ENCODE assay signal across 5 cellular contexts in genomic region chr2:70101686-70102085, GRCh38. TPM values are rescaled to one million over a fixed set of nuclear protein-coding genes. Genes with fewer than 3 reads are reported as not detected.
A peak's percentile ranks its signal among the peaks of the same experiment; 100 is the strongest.
DNase-seq lines count a peak whose midpoint lies in the region; ATAC-seq, FAIRE-seq and TF ChIP-seq lines count a peak whose summit lies in the region.
"Not testable (repeated sequence)": the region's sequence is repeated elsewhere in the genome, so short reads cannot be mapped to it uniquely, and the experiment has no call there.

No MANE protein-coding gene starts in this region.

- not testable (repeated sequence) for TF ChIP-seq CTCF in Peyer's patch (IDR thresholded peaks at IDR 0.05); GM12878 (IDR thresholded peaks at IDR 0.05 in 2 of 3, conservative IDR thresholded peaks at IDR 0.05 in 1 of 3; ENCODE audit: control insufficient read depth in 2 of 3, extremely low read depth in 1 of 3, insufficient read depth in 1 of 3, low read depth in 3 of 3, low read length in 3 of 3)

- WGBS in GM12878 (ENCODE audit: insufficient coverage, insufficient replicate concordance, low lambda C conversion rate, missing lambda C conversion rate), result 96% methylated on average over 11 of the region's 11 CpGs

- not testable (repeated sequence) for H2AFZ ChIP-seq in GM12878 (ENCODE audit: control insufficient read depth, low read depth, low read length)

- H4K20me1 ChIP-seq in GM12878 (ENCODE audit: control insufficient read depth, insufficient read depth), result not testable (repeated sequence)

- H3K9me3 ChIP-seq in Peyer's patch; GM12878 (replicated peaks; ENCODE audit: control insufficient read depth, insufficient read depth, low read length): not testable (repeated sequence)

- not testable (repeated sequence) for TF ChIP-seq POLR2A in Peyer's patch (IDR thresholded peaks at IDR 0.05); GM12878 (IDR thresholded peaks at IDR 0.05; ENCODE audit: low read depth, low read length)

- not testable (repeated sequence) for H3K4me1 ChIP-seq in Peyer's patch
- peaks cover 16% of the 10 kb centered on the region for H3K4me1 ChIP-seq in GM12878 (ENCODE audit: control insufficient read depth, insufficient read depth, low read length)

- H3K4me2 ChIP-seq in GM12878 (ENCODE audit: control insufficient read depth, insufficient read depth), result not testable (repeated sequence)

- not testable (repeated sequence) for H3K36me3 ChIP-seq in Peyer's patch; GM12878 (ENCODE audit: control insufficient read depth in 2 of 2, insufficient read depth in 2 of 2, low read length in 1 of 2)

- SMC1A ChIA-PET in GM12878 (lab: Charles Lee; ENCODE audit: uncharacterized antibody, unreplicated experiment), result not testable (repeated sequence)

- ATAC-seq in GM12878, result not testable (repeated sequence)

- intact Hi-C loops in GM12878 (cut with micrococcal nuclease; ENCODE audit: unreplicated experiment), result loop anchor here (10.0 kb wide), 1 partner anchor 963 kb away; the partner anchor contains the start of gene NAGK

- not testable (repeated sequence) for H3K27ac ChIP-seq in Peyer's patch; GM12878 (ENCODE audit: control insufficient read depth, insufficient read depth)

- not testable (repeated sequence) for H3K9ac ChIP-seq in GM12878 (ENCODE audit: control insufficient read depth, insufficient read depth, low read length)

- not testable (repeated sequence) for H3K4me3 ChIP-seq in Peyer's patch, GM12878

- not testable (repeated sequence) for H3K27me3 ChIP-seq in Peyer's patch; GM12878 (replicated peaks in 1 of 2; ENCODE audit: control insufficient read depth in 2 of 2, insufficient read depth in 2 of 2, low read length in 1 of 2)

- peak; percentile 18 for FAIRE-seq in GM19239 (lab: Jason Lieb, UNC)
- not testable (repeated sequence) for FAIRE-seq in GM12878 (lab: Jason Lieb, UNC)

- CTCF ChIA-PET in GM12878 (lab: Yijun Ruan, JAX), result interaction anchor here (0.9 kb wide), 1 partner anchor 12 kb away, joined by 4 read pairs; no protein-coding TSS in a partner anchor

- TF ChIP-seq EP300 in GM12878 (IDR thresholded peaks at IDR 0.05; ENCODE audit: borderline replicate concordance in 1 of 2, control insufficient read depth in 1 of 2, low read depth in 2 of 2, low read length in 2 of 2), result not testable (repeated sequence)

- in situ Hi-C loops in GM12878 (cut with MboI), result loop anchor here (25.0 kb wide), 1 partner anchor 1714 kb away; no protein-coding TSS in a partner anchor

- TF ChIP-seq RAD21 in GM12878 (IDR thresholded peaks at IDR 0.05; ENCODE audit: insufficient read depth, low read depth, low read length), result not testable (repeated sequence)

- BruUV-seq in GM12878 (replicated peaks; lab: Mats Ljungman, UMichigan), result not testable (repeated sequence)

- not testable (repeated sequence) for DNase-seq in GM19239 (ENCODE audit: insufficient read length, low spot score); GM12878 (ENCODE audit: low read depth, low spot score)
- peak in 2 of 3 donors; percentile 13 to 24 for DNase-seq in Peyer's patch
- DNase-seq in mesenteric fat pad (ENCODE audit: low spot score), result peak; percentile 30
- peak; percentile 5 for DNase-seq in stimulated activated CD8-positive, alpha-beta memory T cell treated with anti-CD3 and anti-CD28 coated beads, Interleukin-4, amount 100 ng/mL, for 48 hours

- POLR2A ChIA-PET in GM12878 (lab: Charles Lee), result interaction anchor here (0.6 to 0.7 kb wide), 3 partner anchors 20 to 301 kb away, joined by 3 to 8 read pairs (median 4); no protein-coding TSS in a partner anchor

- RAD21 ChIA-PET in GM12878 (lab: Charles Lee; ENCODE audit: unreplicated experiment), result not testable (repeated sequence)

- H3K79me2 ChIP-seq in GM12878 (ENCODE audit: control insufficient read depth, insufficient read depth, low read length), result not testable (repeated sequence)

TF ChIP-seq in GM12878, 131 proteins besides CTCF, POLR2A, EP300 and RAD21:
- TF ChIP-seq RAD51 (IDR thresholded peaks at IDR 0.05), result 0 out of 2 replicates have a peak, but pooled peaks have one; percentile 41

RNA-seq across cellular contexts. Expression of gene PCBP1, which starts 14.4 kb away (rescaled TPM):
- total RNA-seq in Peyer's patch (100 to 1,000 TPM; 129 to 152 (median 134) TPM), GM12878 (2014; rRNA removed) (64.0 and 84.2 TPM in 2 replicates), GM12878 (2014; rRNA removed; fragmentation: Illumina TruSeq; extraction: Trizol) (45.5 and 47.3 TPM in 2 replicates), GM12878 (2021) (494 and 497 TPM in 2 replicates), mesenteric fat pad (399 TPM)
- 26.7 and 27.7 TPM in 2 replicates for total RNA-seq in GM12878 (2013; cell fraction: nucleolus; rRNA removed)
- 211 TPM for polyA plus RNA-seq in GM12878 (2011; ENCODE audit: low read depth)
- polyA plus RNA-seq in GM12878 (2011; rRNA removed) (83.5 and 121 TPM in 2 replicates), GM12878 (2014; fragmentation: Illumina TruSeq; extraction: Trizol) (304 and 338 TPM in 2 replicates), GM12878 (2014; fragmentation: Nextera tagmentation; extraction: Ambion mirVana) (10 to 100 TPM; 24.4 to 28.9 TPM), GM12878 (2014; rRNA removed) (221 and 272 TPM in 2 replicates), GM12878 (2016; fragmentation: Nextera tagmentation; extraction: Ambion mirVana) (100 to 1,000 TPM; 138 to 259 TPM)
- polyA plus RNA-seq in GM12878 (2011; cell fraction: cytosol; rRNA removed), result 149 and 196 TPM in 2 replicates
- polyA plus RNA-seq in GM12878 (2011; cell fraction: nucleus; rRNA removed), result 123 and 173 TPM in 2 replicates
- polyA plus RNA-seq in GM12878 (2012), result 433 and 458 TPM in 2 replicates
- polyA minus RNA-seq in GM12878 (2011; rRNA and poly(A)+ RNA removed), result 85.5 and 116 TPM in 2 replicates
- polyA minus RNA-seq in GM12878 (2011; cell fraction: cytosol; rRNA and poly(A)+ RNA removed), result 83.9 and 87.5 TPM in 2 replicates
- 37.4 and 58.0 TPM in 2 replicates for polyA minus RNA-seq in GM12878 (2011; cell fraction: nucleus; rRNA and poly(A)+ RNA removed)
